Comparison of ENCODE assay signal across 1 cellular context in genomic region chr10:130854151-130854550, GRCh38.
TF ChIP-seq lines count a peak whose summit lies in the region.

No MANE protein-coding gene starts in this region.

TF ChIP-seq in HEK293, 187 proteins besides CTCF, POLR2A, EP300 and RAD21 (continued from another document):
- TF ChIP-seq ZSCAN4 (tag by site-specific recombination; IDR thresholded peaks at IDR 0.05), result no peak
- no peak for TF ChIP-seq ZNF37A (tag by site-specific recombination; IDR thresholded peaks at IDR 0.05)
